ENCODE assay signal across 8 cellular contexts in the genomic region with DNA sequence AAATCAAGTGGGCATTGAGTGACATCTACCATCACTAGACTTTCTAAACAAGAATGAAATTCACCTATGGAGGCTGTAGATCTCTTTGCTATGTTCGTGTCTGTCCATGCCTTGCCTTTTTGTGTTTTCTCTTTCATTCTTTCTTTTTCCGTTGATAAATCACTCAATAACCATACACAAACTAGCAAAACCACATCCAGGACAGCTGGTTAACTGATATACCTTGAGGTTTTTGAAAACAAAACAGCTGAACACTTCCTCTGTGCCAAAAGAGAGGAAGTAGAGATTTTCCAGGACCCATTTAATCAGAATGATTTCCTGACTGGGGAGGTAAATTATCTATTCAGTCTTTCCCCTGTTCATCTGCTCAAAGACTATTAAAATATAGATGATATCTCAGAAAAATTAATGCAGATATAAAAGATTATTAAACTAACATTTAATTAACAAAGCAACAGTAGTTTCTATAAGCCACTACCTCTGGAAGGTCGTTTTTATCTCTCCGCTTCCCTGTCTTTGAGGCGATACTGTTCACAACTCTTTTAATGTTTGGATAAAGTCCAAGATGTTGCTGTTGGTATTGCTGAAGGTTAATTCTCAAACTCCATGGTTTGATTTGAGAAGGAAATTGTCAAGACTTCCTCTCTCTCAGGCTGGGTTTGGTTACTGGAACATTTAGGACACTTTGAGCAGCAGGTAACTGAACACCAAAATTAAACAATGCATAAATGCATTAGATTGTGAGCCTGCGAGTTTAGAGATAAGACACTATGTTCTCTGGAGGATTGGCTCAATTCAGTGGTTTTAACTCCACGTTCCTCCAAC. TPM values are rescaled to one million over a fixed set of nuclear protein-coding genes. Genes with fewer than 3 reads are reported as not detected.
DNase-seq lines count a peak whose midpoint lies in the region; ATAC-seq and TF ChIP-seq lines count a peak whose summit lies in the region.

No MANE protein-coding gene starts in this region.

- peaks cover 7% of the 10 kb centered on the region for H3K9me3 Mint-ChIP-seq in activated naive CD4-positive, alpha-beta T cell treated with anti-CD3 and anti-CD28 coated beads, Interleukin-2, amount 50 U/mL, for 24 hours
- H3K9me3 Mint-ChIP-seq in stimulated activated naive B cell treated with anti-CD40 and anti-IgM and Interleukin-4, amounts not matched to agents 10 μg/mL and 1 μg/mL and 100 μg/mL, for 72 hours: no peaks in the 10 kb centered on the region

- ATAC-seq in HG02884 (IDR thresholded peaks at IDR 0.05; ENCODE audit: unreplicated experiment): peak; percentile 60
- ATAC-seq in stimulated activated naive B cell treated with anti-CD40 and anti-IgM and Interleukin-4, amounts not matched to agents 10 μg/mL and 1 μg/mL and 100 μg/mL, for 72 hours (replicated peaks): peak; percentile 82 to 89

- H3K27me3 ChIP-seq in OCI-LY3 (ENCODE audit: low read depth, low read length) (no peaks in the 10 kb centered on the region), esophagus squamous epithelium (no peaks in the 10 kb centered on the region)

- DNase-seq in activated naive CD4-positive, alpha-beta T cell treated with Interleukin-2 at 50 U/mL for 16 hours: no peak
- no peak for DNase-seq in stimulated activated naive B cell treated with anti-CD40 and anti-IgM and Interleukin-4, amounts not matched to agents 10 μg/mL and 1 μg/mL and 100 μg/mL, for 72 hours
- DNase-seq in SIG-M5 treated with dmso at 0.1 percent for 504 hours (lab: John Stamatoyannopoulos, UW; ENCODE audit: unreplicated experiment) (no peak), NCI-H146 (lab: John Stamatoyannopoulos, UW) (no peak), esophagus squamous epithelium (lab: John Stamatoyannopoulos, UW) (no peak)

- H3K27ac Mint-ChIP-seq in activated naive CD4-positive, alpha-beta T cell treated with anti-CD3 and anti-CD28 coated beads, Interleukin-2, amount 50 U/mL, for 24 hours: peak overlapping the region; percentile 92
- peak overlapping the region; percentile 11 for H3K27ac Mint-ChIP-seq in stimulated activated naive B cell treated with anti-CD40 and anti-IgM and Interleukin-4, amounts not matched to agents 10 μg/mL and 1 μg/mL and 100 μg/mL, for 72 hours

- H2AFZ ChIP-seq in OCI-LY3 (ENCODE audit: low read depth, low read length): no peak overlapping the region

- no peak for TF ChIP-seq CTCF in OCI-LY3 (IDR thresholded peaks at IDR 0.05; ENCODE audit: low read depth, low read length)
- TF ChIP-seq CTCF in esophagus squamous epithelium (IDR thresholded peaks at IDR 0.05): no peak

- H3K36me3 Mint-ChIP-seq in activated naive CD4-positive, alpha-beta T cell treated with anti-CD3 and anti-CD28 coated beads, Interleukin-2, amount 50 U/mL, for 24 hours: peaks cover 6% of the 10 kb centered on the region
- peaks cover 0 to 5% of the 10 kb centered on the region in 2 donors for H3K36me3 Mint-ChIP-seq in stimulated activated naive B cell treated with anti-CD40 and anti-IgM and Interleukin-4, amounts not matched to agents 10 μg/mL and 1 μg/mL and 100 μg/mL, for 72 hours

- H3K36me3 ChIP-seq in OCI-LY3 (replicated peaks; ENCODE audit: low read depth, low read length) (no peaks in the 10 kb centered on the region), esophagus squamous epithelium (no peaks in the 10 kb centered on the region)

- H3K4me3 Mint-ChIP-seq in activated naive CD4-positive, alpha-beta T cell treated with anti-CD3 and anti-CD28 coated beads, Interleukin-2, amount 50 U/mL, for 24 hours: peak overlapping the region; percentile 69
- peak overlapping the region; percentile 45 to 71 for H3K4me3 Mint-ChIP-seq in stimulated activated naive B cell treated with anti-CD40 and anti-IgM and Interleukin-4, amounts not matched to agents 10 μg/mL and 1 μg/mL and 100 μg/mL, for 72 hours

- H3K27me3 Mint-ChIP-seq in activated naive CD4-positive, alpha-beta T cell treated with anti-CD3 and anti-CD28 coated beads, Interleukin-2, amount 50 U/mL, for 24 hours: no peaks in the 10 kb centered on the region
- H3K27me3 Mint-ChIP-seq in stimulated activated naive B cell treated with anti-CD40 and anti-IgM and Interleukin-4, amounts not matched to agents 10 μg/mL and 1 μg/mL and 100 μg/mL, for 72 hours: peaks cover 18 to 20% of the 10 kb centered on the region in 2 donors

- H3K9ac ChIP-seq in OCI-LY3 (ENCODE audit: low read length): no peak overlapping the region

- H3K4me3 ChIP-seq in OCI-LY3 (ENCODE audit: low read length) (peak overlapping the region; percentile 40), esophagus squamous epithelium (no peak overlapping the region)

- no peaks in the 10 kb centered on the region for H3K79me2 ChIP-seq in OCI-LY3 (ENCODE audit: low read length)

- H3K27ac ChIP-seq in OCI-LY3 (ENCODE audit: low read length) (no peak overlapping the region), esophagus squamous epithelium (no peak overlapping the region)

- H3K4me1 Mint-ChIP-seq in activated naive CD4-positive, alpha-beta T cell treated with anti-CD3 and anti-CD28 coated beads, Interleukin-2, amount 50 U/mL, for 24 hours: peaks cover 77% of the 10 kb centered on the region
- peaks cover 35 to 54% of the 10 kb centered on the region in 2 donors for H3K4me1 Mint-ChIP-seq in stimulated activated naive B cell treated with anti-CD40 and anti-IgM and Interleukin-4, amounts not matched to agents 10 μg/mL and 1 μg/mL and 100 μg/mL, for 72 hours

- peak overlapping the region; percentile 66 for H3K4me2 ChIP-seq in OCI-LY3 (ENCODE audit: low read length)

- no peak for TF ChIP-seq POLR2A in esophagus squamous epithelium (IDR thresholded peaks at IDR 0.05)

- 50 to 54% methylated on average over 7 of the region's 7 CpGs for WGBS in esophagus squamous epithelium, 2 donors

- H4K20me1 ChIP-seq in OCI-LY3 (ENCODE audit: insufficient read depth, low read length): no peaks in the 10 kb centered on the region

- intact Hi-C loops in esophagus squamous epithelium (cut with DNase I): no loop called here

- H3K4me1 ChIP-seq in OCI-LY3 (ENCODE audit: low read length) (peaks cover 29% of the 10 kb centered on the region), esophagus squamous epithelium (peaks cover 0 to 20% (median 9%) of the 10 kb centered on the region in 3 donors)

- H3K9me3 ChIP-seq in OCI-LY3 (ENCODE audit: insufficient read depth, low read length) (no peaks in the 10 kb centered on the region), esophagus squamous epithelium (no peaks in the 10 kb centered on the region)

RNA-seq across cellular contexts. Expression of gene C10orf67, which starts 24.4 kb away (rescaled TPM):
- under 1 TPM in 2 of 4 donors, not detected in 2; 0.18 to 0.27 TPM for total RNA-seq in esophagus squamous epithelium
